18 cellular contexts compared by ENCODE assay signal in the genomic region with DNA sequence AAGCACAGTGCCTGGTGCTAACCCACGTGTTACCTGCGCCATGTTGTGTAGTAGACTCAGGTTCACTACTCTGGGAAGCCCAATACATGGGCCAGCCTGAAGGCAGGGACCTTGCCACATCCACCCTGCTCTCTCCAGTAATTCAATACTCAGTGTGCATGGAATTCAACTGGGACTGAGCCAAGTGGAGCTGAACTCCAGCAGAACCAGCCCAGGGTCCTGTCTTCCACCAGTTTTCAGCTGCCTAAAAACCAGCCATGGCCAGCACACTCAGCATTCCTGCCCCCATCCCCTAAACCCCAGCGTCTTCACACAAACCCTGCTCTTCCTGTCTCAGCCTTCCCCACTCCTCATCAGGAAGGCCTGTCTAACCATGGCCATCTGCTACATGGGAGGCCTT. TPM values are rescaled to one million over a fixed set of nuclear protein-coding genes. Genes with fewer than 3 reads are reported as not detected.
DNase-seq lines count a peak whose midpoint lies in the region; ATAC-seq and TF ChIP-seq lines count a peak whose summit lies in the region.
"Had no signal": no experiment of that assay in that cellular context is flagged by ENCODE, and none has a peak within 500 bp of the region (broad histone marks: within the 10 kb centered on the region; RNA-seq: fewer than 3 reads in every experiment).

No MANE protein-coding gene starts in this region.

- H3K4me3 ChIP-seq in osteoblast (ENCODE audit: insufficient read depth, low read length), result no peak overlapping the region
- H3K4me3 ChIP-seq: SJSA1 had no signal

- no peaks in the 10 kb centered on the region for H3K9me3 ChIP-seq in osteoblast (ENCODE audit: low read depth, low read length)
- H3K9me3 ChIP-seq: SJSA1 had no signal

- H3K27ac Mint-ChIP-seq in chondrocyte (ENCODE audit: unreplicated experiment), result no peak overlapping the region

- no peaks in the 10 kb centered on the region for H3K4me1 ChIP-seq in osteoblast (ENCODE audit: insufficient read depth, low read length)
- H3K4me1 ChIP-seq: SJSA1 had no signal

- no peaks in the 10 kb centered on the region for H3K9me3 Mint-ChIP-seq in chondrocyte (ENCODE audit: low read depth)

- peaks cover 15% of the 10 kb centered on the region for H3K27me3 Mint-ChIP-seq in chondrocyte (ENCODE audit: low read depth)

- no peak overlapping the region for H2AFZ ChIP-seq in osteoblast (ENCODE audit: low read length)

- no peaks in the 10 kb centered on the region for H3K79me2 ChIP-seq in osteoblast (ENCODE audit: insufficient read depth, low read length)

- peaks cover 1% of the 10 kb centered on the region for H3K36me3 Mint-ChIP-seq in chondrocyte (ENCODE audit: low read depth)

- H3K4me2 ChIP-seq in osteoblast (ENCODE audit: insufficient read depth, low read length), result no peak overlapping the region

- H4K20me1 ChIP-seq in osteoblast (ENCODE audit: insufficient read depth, low read length), result peaks cover 2% of the 10 kb centered on the region

- peak; percentile 10 for DNase-seq in cardiac septum (ENCODE audit: low spot score)
- no peak for DNase-seq in left ventricle myocardium superior
- peak; percentile 17 for DNase-seq in chondrocyte (ENCODE audit: low spot score)
- peak; percentile 68 for DNase-seq in osteoblast (ENCODE audit: insufficient read length, low spot score, missing footprints)
- DNase-seq: C1 segment of cervical spinal cord, KBM-7, NCI-H1417 treated with DMSO at 0.1 percent for 48 hours, NCI-H2029, NCI-H510A, NCI-H774, PC-3 had no signal

- H3K36me3 ChIP-seq in osteoblast (ENCODE audit: insufficient read depth, low read length), result no peaks in the 10 kb centered on the region
- H3K36me3 ChIP-seq: SJSA1 had no signal

- H3K4me3 Mint-ChIP-seq in chondrocyte (ENCODE audit: unreplicated experiment), result no peak overlapping the region

- TF ChIP-seq CTCF in chondrocyte (IDR thresholded peaks at IDR 0.05), result no peak
- TF ChIP-seq CTCF in osteoblast (IDR thresholded peaks at IDR 0.05; ENCODE audit: extremely low read depth, low read depth, low read length), result no peak

- H3K4me1 Mint-ChIP-seq in chondrocyte (ENCODE audit: low read depth), result no peaks in the 10 kb centered on the region

- ATAC-seq in left ventricle myocardium superior, result no peak
- no peak for ATAC-seq in GM21529 (IDR thresholded peaks at IDR 0.05; ENCODE audit: unreplicated experiment)
- ATAC-seq in GM18868 (IDR thresholded peaks at IDR 0.05; ENCODE audit: unreplicated experiment), result no peak
- ATAC-seq in HG02623 (IDR thresholded peaks at IDR 0.05; ENCODE audit: unreplicated experiment), result no peak
- no peak for ATAC-seq in HG03442 (IDR thresholded peaks at IDR 0.05; ENCODE audit: unreplicated experiment)
- ATAC-seq: PC-3 had no signal

- H3K27me3 ChIP-seq in osteoblast (ENCODE audit: insufficient read depth, low read length), result peaks cover 28% of the 10 kb centered on the region

- intact Hi-C loops in cardiac septum (cut with DNase I) (no loop called here), left ventricle myocardium superior (cut with micrococcal nuclease) (no loop called here)

- H3K27ac ChIP-seq in osteoblast (ENCODE audit: low read depth, low read length), result no peak overlapping the region
- H3K27ac ChIP-seq: HL-60, SJSA1 had no signal

RNA-seq across cellular contexts. Expression of a gene that starts 15.4 kb away (rescaled TPM):
- total RNA-seq in cardiac septum (not detected), left ventricle myocardium superior (not detected), chondrocyte (not detected in 3 replicates), osteoblast (not detected in 2 replicates)
- total RNA-seq: A172, PC-3, SJSA1 had no signal

RNA-seq across cellular contexts. Expression of a gene that starts 22.7 kb away (rescaled TPM):
- total RNA-seq in cardiac septum (8.9 TPM), left ventricle myocardium superior (8.4 TPM), chondrocyte (34.0 to 49.0 TPM (median 36.5 TPM) in 3 replicates), osteoblast (47.7 and 64.8 TPM in 2 replicates)

RNA-seq across cellular contexts. Expression of a gene that starts 57.7 kb away (rescaled TPM):
- 77.6 TPM for total RNA-seq in cardiac septum
- total RNA-seq in left ventricle myocardium superior, result 79.8 TPM
- total RNA-seq in chondrocyte, result 75.5 to 79.2 TPM (median 75.5 TPM) in 3 replicates
- 115 and 121 TPM in 2 replicates for total RNA-seq in osteoblast
